In genomic region chr7:69928609-69929008, GRCh38 we compare ENCODE assay signal across 24 cellular contexts.
"Had no signal": no experiment of that assay in that cellular context is flagged by ENCODE, and none has a peak within 500 bp of the region (broad histone marks: within the 10 kb centered on the region; RNA-seq: fewer than 3 reads in every experiment).

No MANE protein-coding gene starts in this region.

- DNase-seq: naive thymus-derived CD8-positive, alpha-beta T cell; nephron progenitor cell; occipital lobe; ovary; posterior cingulate gyrus; psoas muscle; right cardiac atrium; right lobe of liver; sigmoid colon; small intestine; stimulated activated CD4-positive, alpha-beta T cell treated with anti-CD3 and anti-CD28 coated beads, Interleukin-15, amount 100 ng/mL, for 24 hours; stimulated activated CD4-positive, alpha-beta T cell treated with anti-CD3 and anti-CD28 coated beads, Interleukin-2, amount 100 ng/mL, for 24 hours; stimulated activated CD4-positive, alpha-beta T cell treated with anti-CD3 and anti-CD28 coated beads, Interleukin-2, amount 100 ng/mL, for 48 hours; stimulated activated CD4-positive, alpha-beta T cell treated with anti-CD3 and anti-CD28 coated beads, Interleukin-4, amount 100 ng/mL, for 24 hours; stimulated activated naive B cell treated with anti-CD40 and anti-IgM and Interleukin-4, amounts not matched to agents 10 μg/mL and 1 μg/mL and 100 μg/mL, for 72 hours; stimulated activated naive CD4-positive, alpha-beta T cell treated with Interleukin-2 at 50 U/mL for 16 hours; stomach; tibial artery; transverse colon; upper lobe of right lung; uterus had no signal

- H3K79me2 ChIP-seq: parathyroid adenoma had no signal

- H3K27ac ChIP-seq: ovary, parathyroid adenoma, psoas muscle, right lobe of liver, sigmoid colon, stomach, thoracic aorta, tibial artery, transverse colon, upper lobe of right lung, uterus had no signal

- H2AFZ ChIP-seq: parathyroid adenoma had no signal

- H3K9ac ChIP-seq: parathyroid adenoma had no signal

- H3K36me3 ChIP-seq: ovary, right lobe of liver, sigmoid colon, stomach, thoracic aorta, tibial artery, transverse colon, upper lobe of right lung, uterus had no signal

- ATAC-seq: naive thymus-derived CD8-positive, alpha-beta T cell; psoas muscle; right cardiac atrium; stimulated activated effector memory CD8-positive, alpha-beta T cell treated with anti-CD3 and anti-CD28 coated beads, Interleukin-12 subunit alpha, Interleukin-12 subunit beta, amount 100 ng/mL, for 72 hours; stimulated activated naive B cell treated with anti-CD40 and anti-IgM and Interleukin-4, amounts not matched to agents 10 μg/mL and 1 μg/mL and 100 μg/mL, for 72 hours had no signal

- H3K4me3 ChIP-seq: ovary, psoas muscle, right lobe of liver, sigmoid colon, stomach, thoracic aorta, tibial artery, transverse colon, upper lobe of right lung, uterus had no signal

- H3K27me3 ChIP-seq: ovary, right lobe of liver, sigmoid colon, stomach, tibial artery, upper lobe of right lung, uterus had no signal

- H3K4me1 ChIP-seq: parathyroid adenoma, psoas muscle, stomach, tibial artery, transverse colon, upper lobe of right lung, uterus had no signal

- H3K9me3 ChIP-seq: ovary, psoas muscle, right lobe of liver, sigmoid colon, stomach, thoracic aorta, tibial artery, transverse colon, upper lobe of right lung, uterus had no signal
